In genomic region chr19:36489139-36489919, GRCh38 we compare ENCODE assay signal across 8 cellular contexts. TPM values are rescaled to one million over a fixed set of nuclear protein-coding genes. Genes with fewer than 3 reads are reported as not detected.
DNase-seq lines count a peak whose midpoint lies in the region; ATAC-seq and TF ChIP-seq lines count a peak whose summit lies in the region.

Gene ZNF566 (minus strand): TSS chr19:36489561. CDS start chr19:36476557, 13,004 bp downstream.

- POLR2A ChIA-PET in naive thymus-derived CD8-positive, alpha-beta T cell (lab: Charles Lee), result interaction anchor here (0.6 to 2.3 kb wide), 21 partner anchors 12 to 1105 kb away, joined by 3 to 32 read pairs (median 5); partner anchors contain the start of genes THAP8, ZFP14, ZFP82 and ZNF146

- H3K36me3 ChIP-seq in DOHH2 (ENCODE audit: control insufficient read depth, low read length) (no peaks in the 10 kb centered on the region; the same call in 1 of the 2 replicates), GM23248 (ENCODE audit: low read depth) (no peaks in the 10 kb centered on the region)

- peaks cover 0 to 49% (median 12%) of the 10 kb centered on the region in 9 donors for H3K9me3 Mint-ChIP-seq in naive thymus-derived CD8-positive, alpha-beta T cell
- H3K9me3 Mint-ChIP-seq in stimulated activated naive B cell treated with anti-CD40 and anti-IgM and Interleukin-4, amounts not matched to agents 10 μg/mL and 1 μg/mL and 100 μg/mL, for 72 hours, result peaks cover 0 to 4% of the 10 kb centered on the region in 2 donors

- peak within 1 kb of the TSS; percentile 97 for H2AFZ ChIP-seq in GM23248

- H3K27ac ChIP-seq in DOHH2 (ENCODE audit: low read depth, low read length) (peak within 1 kb of the TSS; percentile 74), GM23248 (peak within 1 kb of the TSS; percentile 97)

- peak within 1 kb of the TSS; percentile 99 for H3K4me3 ChIP-seq in DOHH2 (ENCODE audit: low read length)
- H3K4me3 ChIP-seq in GM23248, result peak within 1 kb of the TSS; percentile 98

- H3F3A ChIP-seq in DOHH2 (ENCODE audit: control insufficient read depth, insufficient read depth), result no peaks in the 10 kb centered on the region
- 0 out of 2 replicates have a peak, but pooled peaks cover 3% of the 10 kb centered on the region for H3F3A ChIP-seq in GM23248 (ENCODE audit: insufficient read depth)

- H3K79me2 ChIP-seq in DOHH2 (ENCODE audit: control insufficient read depth, low read length) (peaks cover 5% of the 10 kb centered on the region; the same call in 1 of the 2 replicates), GM23248 (ENCODE audit: insufficient read depth) (peaks cover 47% of the 10 kb centered on the region)

- H3K27me3 ChIP-seq in DOHH2 (ENCODE audit: control insufficient read depth, low read length) (no peaks in the 10 kb centered on the region), GM23248 (replicated peaks; ENCODE audit: insufficient read depth) (no peaks in the 10 kb centered on the region)

- H3K4me1 Mint-ChIP-seq in naive thymus-derived CD8-positive, alpha-beta T cell, result peaks cover 23 to 36% (median 33%) of the 10 kb centered on the region in 4 donors
- peaks cover 21 to 41% of the 10 kb centered on the region in 2 donors for H3K4me1 Mint-ChIP-seq in stimulated activated naive B cell treated with anti-CD40 and anti-IgM and Interleukin-4, amounts not matched to agents 10 μg/mL and 1 μg/mL and 100 μg/mL, for 72 hours

- H4K20me1 ChIP-seq in DOHH2 (ENCODE audit: control insufficient read depth, insufficient read depth, low read depth, low read length), result no peaks in the 10 kb centered on the region
- H4K20me1 ChIP-seq in GM23248 (ENCODE audit: insufficient read depth), result no peaks in the 10 kb centered on the region

- peak; percentile 0 for TF ChIP-seq CTCF in DOHH2 (IDR thresholded peaks at IDR 0.05; ENCODE audit: low read depth, low read length, poor library complexity, severe bottlenecking)

- H3K9ac ChIP-seq in GM23248, result peak within 1 kb of the TSS; percentile 98

- H3K4me3 Mint-ChIP-seq in naive thymus-derived CD8-positive, alpha-beta T cell, result peak within 1 kb of the TSS; percentile 92 to 100 (median 98)
- peak within 1 kb of the TSS; percentile 94 to 98 for H3K4me3 Mint-ChIP-seq in stimulated activated naive B cell treated with anti-CD40 and anti-IgM and Interleukin-4, amounts not matched to agents 10 μg/mL and 1 μg/mL and 100 μg/mL, for 72 hours

- WGBS in GM23248 (ENCODE audit: low coverage in 1 of 2, low lambda C conversion rate in 2 of 2, missing lambda C conversion rate in 2 of 2), 2 experiments, result 1 to 2% methylated on average over 48 to 53 of the region's 53 CpGs

- H3K4me1 ChIP-seq in DOHH2 (ENCODE audit: control insufficient read depth, low read length), result peaks cover 22% of the 10 kb centered on the region
- H3K4me1 ChIP-seq in GM23248 (ENCODE audit: insufficient read depth), result peaks cover 6% of the 10 kb centered on the region; the same call in 1 of the 2 replicates

- DNase-seq in GM23248 (peak; percentile 98), Kasumi-1 (lab: John Stamatoyannopoulos, UW) (peak; percentile 97 to 98), RPMI7951 (ENCODE audit: low read depth) (peak; percentile 97), fibroblast of peridontal ligament (ENCODE audit: extremely low read depth) (peak; percentile 98)
- peak; percentile 88 for DNase-seq in activated T-helper 9 cell treated with anti-CD3 and anti-CD28 coated beads, Interleukin-2, amount 50 U/mL, for 16 hours (ENCODE audit: low read depth)
- peak; percentile 82 to 98 (median 94) for DNase-seq in naive thymus-derived CD8-positive, alpha-beta T cell
- DNase-seq in stimulated activated naive B cell treated with anti-CD40 and anti-IgM and Interleukin-4, amounts not matched to agents 10 μg/mL and 1 μg/mL and 100 μg/mL, for 72 hours, result peak; percentile 96

- H3K4me2 ChIP-seq in DOHH2 (ENCODE audit: low read length) (peak within 1 kb of the TSS; percentile 86), GM23248 (ENCODE audit: unreplicated experiment) (peak within 1 kb of the TSS; percentile 88)

- H3K36me3 Mint-ChIP-seq in naive thymus-derived CD8-positive, alpha-beta T cell, result peaks cover 16 to 27% (median 16%) of the 10 kb centered on the region in 3 donors
- H3K36me3 Mint-ChIP-seq in stimulated activated naive B cell treated with anti-CD40 and anti-IgM and Interleukin-4, amounts not matched to agents 10 μg/mL and 1 μg/mL and 100 μg/mL, for 72 hours, result peaks cover 3 to 20% of the 10 kb centered on the region in 2 donors

- H3K9me3 ChIP-seq in DOHH2 (ENCODE audit: control insufficient read depth, insufficient read depth, low read length), result peaks cover 14% of the 10 kb centered on the region
- H3K9me3 ChIP-seq in GM23248 (ENCODE audit: low read depth), result no peaks in the 10 kb centered on the region

- H3K9me2 ChIP-seq in DOHH2 (replicated peaks; ENCODE audit: control insufficient read depth, low read length) (no peaks in the 10 kb centered on the region), GM23248 (ENCODE audit: insufficient read depth) (no peaks in the 10 kb centered on the region)

- ATAC-seq in naive thymus-derived CD8-positive, alpha-beta T cell, result peak; percentile 91 to 92
- peak; percentile 90 to 92 for ATAC-seq in stimulated activated naive B cell treated with anti-CD40 and anti-IgM and Interleukin-4, amounts not matched to agents 10 μg/mL and 1 μg/mL and 100 μg/mL, for 72 hours (replicated peaks)

- in situ Hi-C loops in GM23248 (cut with MboI), result no loop called here

- H3K27ac Mint-ChIP-seq in naive thymus-derived CD8-positive, alpha-beta T cell, result peak within 1 kb of the TSS; percentile 97 to 99 (median 99)
- H3K27ac Mint-ChIP-seq in stimulated activated naive B cell treated with anti-CD40 and anti-IgM and Interleukin-4, amounts not matched to agents 10 μg/mL and 1 μg/mL and 100 μg/mL, for 72 hours, result peak within 1 kb of the TSS; percentile 99

- H3K27me3 Mint-ChIP-seq in naive thymus-derived CD8-positive, alpha-beta T cell, result no peaks in the 10 kb centered on the region
- no peaks in the 10 kb centered on the region for H3K27me3 Mint-ChIP-seq in stimulated activated naive B cell treated with anti-CD40 and anti-IgM and Interleukin-4, amounts not matched to agents 10 μg/mL and 1 μg/mL and 100 μg/mL, for 72 hours

RNA-seq across cellular contexts. Expression of gene ZNF566, which starts in this region (rescaled TPM):
- total RNA-seq in GM23248 (2014; rRNA removed; shearing (Covaris generic)), result 9.3 and 18.6 TPM in 2 replicates
- 6.1 and 6.6 TPM in 2 replicates for polyA plus RNA-seq in GM23248 (2016; fragmentation: Nextera tagmentation; extraction: Ambion mirVana)
- total RNA-seq in RPMI7951 (2014; rRNA removed; shearing (Covaris generic)), result 15.0 and 16.3 TPM in 2 replicates
- 10 to 100 TPM; 22.7 to 24.2 TPM for total RNA-seq in naive thymus-derived CD8-positive, alpha-beta T cell
- polyA plus RNA-seq in naive thymus-derived CD8-positive, alpha-beta T cell, result 10 to 100 TPM in 2 of 3 donors, 1 to 10 TPM in 1; 9.0 to 23.8 (median 13.2) TPM

Comparison
In these comparisons a context has a peak if more than half of its experiments do, and no peak if none do; other contexts are left out.
1. Peak in every context shown above with its lines: DNase-seq, ATAC-seq, H3K4me3 ChIP-seq and H3K27ac ChIP-seq.